ENCODE assay signal across 15 cellular contexts in the genomic region with DNA sequence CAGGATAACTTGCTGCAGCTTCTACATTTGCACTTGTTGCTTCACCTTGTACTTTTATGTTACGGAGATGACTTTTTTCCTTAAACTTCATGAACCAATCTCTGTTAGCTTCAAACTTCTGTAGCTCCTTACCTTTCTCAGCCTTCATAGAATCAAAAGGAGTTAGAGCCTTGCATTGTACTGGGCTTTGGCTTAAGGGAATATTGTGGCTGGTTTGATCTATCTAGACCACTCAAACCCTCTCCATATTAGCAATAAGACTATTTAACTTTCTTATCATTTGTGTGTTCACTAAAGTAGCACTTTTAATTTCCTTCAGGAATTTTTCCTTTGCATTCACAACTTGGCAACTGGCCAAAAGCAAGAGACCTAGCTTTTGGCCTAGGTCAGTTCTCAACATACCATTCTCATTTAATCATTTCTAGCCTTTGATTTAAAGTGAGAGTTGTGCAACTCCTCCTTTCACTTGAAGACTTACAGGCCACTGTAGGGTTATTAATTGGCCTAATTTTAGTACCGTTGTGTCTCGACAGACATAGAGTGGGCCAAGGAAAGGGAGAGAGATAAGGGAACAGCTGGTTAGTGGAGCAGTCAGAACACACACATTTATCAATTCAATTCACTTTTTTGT.
DNase-seq lines count a peak whose midpoint lies in the region; ATAC-seq and TF ChIP-seq lines count a peak whose summit lies in the region.
"Had no signal": no experiment of that assay in that cellular context is flagged by ENCODE, and none has a peak within 500 bp of the region (broad histone marks: within the 10 kb centered on the region; RNA-seq: fewer than 3 reads in every experiment).

No MANE protein-coding gene starts in this region.

- CTCF ChIA-PET in Calu3 (lab: Charles Lee) (interaction anchor here (0.6 kb wide), 1 partner anchor 572 kb away, joined by 8 read pairs; no protein-coding TSS in a partner anchor), IMR-90 (lab: Yijun Ruan, JAX) (no interaction called here)

- peaks cover 6% of the 10 kb centered on the region for H3K36me3 Mint-ChIP-seq in Calu3 (ENCODE audit: insufficient read depth, unreplicated experiment)

- no peaks in the 10 kb centered on the region for H3K9me1 ChIP-seq in IMR-90 (ENCODE audit: insufficient read depth, low read length)

- H3K79me2 ChIP-seq in MM.1S (ENCODE audit: low read length): no peaks in the 10 kb centered on the region

- no peak overlapping the region for H2AFZ ChIP-seq in IMR-90 (replicated peaks; ENCODE audit: low read length, poor library complexity)
- no peak overlapping the region for H2AFZ ChIP-seq in MM.1S (ENCODE audit: low read length)

- H3F3A ChIP-seq in MM.1S (ENCODE audit: insufficient read depth, low read length): no peaks in the 10 kb centered on the region

- H3K23ac ChIP-seq in IMR-90 (ENCODE audit: low read depth, low read length): no peak overlapping the region

- no peaks in the 10 kb centered on the region for H3K9me3 Mint-ChIP-seq in Calu3 (ENCODE audit: low read depth, unreplicated experiment)

- peaks cover 18% of the 10 kb centered on the region for H3K4me1 Mint-ChIP-seq in Calu3 (ENCODE audit: low read depth, unreplicated experiment)

- no CpG with 5 or more reads among the region's 3 CpGs for WGBS in IMR-90 (ENCODE audit: extremely low coverage in 2 of 2, insufficient read length in 1 of 2), 2 experiments

- peak overlapping the region; percentile 74 for H2BK5ac ChIP-seq in IMR-90 (ENCODE audit: low read depth, low read length, poor library complexity, severe bottlenecking)

- H3K36me3 ChIP-seq in IMR-90 (ENCODE audit: control insufficient read depth, insufficient read depth, low read length): peaks cover 2% of the 10 kb centered on the region; the same call in 1 of the 2 replicates
- no peaks in the 10 kb centered on the region for H3K36me3 ChIP-seq in brain microvascular endothelial cell (replicated peaks)
- H3K36me3 ChIP-seq in left lung: peaks cover 0 to 7% of the 10 kb centered on the region in 2 donors
- no peaks in the 10 kb centered on the region for H3K36me3 ChIP-seq in MM.1S (replicated peaks; ENCODE audit: insufficient read depth, low read length)
- H3K36me3 ChIP-seq: right atrium auricular region had no signal

- dilution Hi-C loops in IMR-90 (cut with HindIII; ENCODE audit: low sequenced_read_pairs, unreplicated experiment): no loop called here

- no peaks in the 10 kb centered on the region; a peak in 1 of 4 replicates for H3K79me1 ChIP-seq in IMR-90 (ENCODE audit: low read depth in 1 of 2, low read length in 2 of 2)

- intact Hi-C loops in Calu3 (cut with micrococcal nuclease; ENCODE audit: unreplicated experiment): no loop called here
- intact Hi-C loops in IMR-90 (cut with micrococcal nuclease): no loop called here
- intact Hi-C loops in left lung (cut with DNase I): no loop called here

- H3K4me3 ChIP-seq in IMR-90 (ENCODE audit: insufficient read depth, low read depth, low read length) (no peak overlapping the region), brain microvascular endothelial cell (ENCODE audit: low read depth, low read length) (no peak overlapping the region), left lung (no peak overlapping the region), MM.1S (ENCODE audit: low read length) (no peak overlapping the region)
- H3K4me3 ChIP-seq: right atrium auricular region had no signal

- H3K4me3 Mint-ChIP-seq in Calu3 (ENCODE audit: low read depth, unreplicated experiment): no peak overlapping the region
- H3K4me3 Mint-ChIP-seq: natural killer cell treated with Interleukin-12 subunit alpha and Interleukin-12 subunit beta and Interleukin-15 and Interleukin-18, amount 100 ng/mL, for 72 hours had no signal

- H3K9ac ChIP-seq in IMR-90 (ENCODE audit: low read depth, low read length): no peak overlapping the region
- no peak overlapping the region for H3K9ac ChIP-seq in MM.1S (ENCODE audit: low read length)

- peak overlapping the region; percentile 41; the same call in 2 of the 3 replicates for H2BK15ac ChIP-seq in IMR-90 (ENCODE audit: low read depth, low read length)

- no peak for TF ChIP-seq CTCF in Calu3 (IDR thresholded peaks at IDR 0.05; ENCODE audit: unreplicated experiment)
- no peak for TF ChIP-seq CTCF in IMR-90 (conservative IDR thresholded peaks at IDR 0.05; ENCODE audit: low read depth, low read length)
- TF ChIP-seq CTCF in brain microvascular endothelial cell (IDR thresholded peaks at IDR 0.05; ENCODE audit: low read depth, low read length, missing control alignments): no peak
- no peak for TF ChIP-seq CTCF in left lung (IDR thresholded peaks at IDR 0.05)
- no peak for TF ChIP-seq CTCF in MM.1S (IDR thresholded peaks at IDR 0.05; ENCODE audit: low read length)

- no peak overlapping the region for H3K27ac ChIP-seq in IMR-90 (ENCODE audit: insufficient read depth, low read length)
- no peak overlapping the region for H3K27ac ChIP-seq in brain microvascular endothelial cell
- H3K27ac ChIP-seq in left lung: peak overlapping the region in 1 of 2 donors; percentile 40
- H3K27ac ChIP-seq in MM.1S (ENCODE audit: low read length): no peak overlapping the region
- H3K27ac ChIP-seq: right atrium auricular region had no signal

- H2AK5ac ChIP-seq in IMR-90 (ENCODE audit: low read depth, low read length): 0 out of 2 replicates have a peak overlapping the region, but pooled peaks have one; percentile 10

- H2AK9ac ChIP-seq in IMR-90 (replicated peaks; ENCODE audit: low read depth, low read length, poor library complexity): no peak overlapping the region

- DNase-seq in Calu3 (peak; percentile 29), IMR-90 (peak; percentile 33), brain microvascular endothelial cell (peak; percentile 40), left lung (no peak), OCI-M1 (lab: John Stamatoyannopoulos, UW) (no peak), MM.1S (no peak), NCI-H526 treated with DMSO at 0.1 percent for 48 hours (lab: John Stamatoyannopoulos, UW) (no peak)
- DNase-seq: activated CD4-positive, alpha-beta T cell treated with anti-CD3 and anti-CD28 coated beads for 4 hours; anterior cingulate cortex; kidney glomerular epithelial cell; MV-4-11; stimulated activated naive CD8-positive, alpha-beta T cell treated with anti-CD3 and anti-CD28 coated beads, Interleukin-15, Interleukin-2, amounts not matched to agents 100 U/mL and 50 U/mL, for 24 hours had no signal

- no peaks in the 10 kb centered on the region for H4K20me1 ChIP-seq in IMR-90 (ENCODE audit: insufficient read depth, low read length)
- H4K20me1 ChIP-seq in MM.1S (ENCODE audit: insufficient read depth, low read length): no peaks in the 10 kb centered on the region

- peak overlapping the region; percentile 16; the same call in 1 of the 2 replicates for H3K18ac ChIP-seq in IMR-90 (ENCODE audit: low read depth, low read length)

- in situ Hi-C loops in IMR-90 (cut with MboI; ENCODE audit: low sequenced_read_pairs): no loop called here
- in situ Hi-C loops in brain microvascular endothelial cell (cut with HindIII; ENCODE audit: low pct_ligation_motif_present, low sequenced_read_pairs): no loop called here

- H2BK120ac ChIP-seq in IMR-90 (ENCODE audit: low read depth, low read length): no peak overlapping the region; the same call in 1 of the 2 replicates

- peak overlapping the region; percentile 45 for H3K27ac Mint-ChIP-seq in Calu3 (ENCODE audit: unreplicated experiment)
- H3K27ac Mint-ChIP-seq: natural killer cell treated with Interleukin-12 subunit alpha and Interleukin-12 subunit beta and Interleukin-15 and Interleukin-18, amount 100 ng/mL, for 72 hours had no signal

- H4K5ac ChIP-seq in IMR-90 (ENCODE audit: low read depth, low read length): no peak overlapping the region; the same call in 1 of the 2 replicates

- H3K9me2 ChIP-seq in MM.1S (replicated peaks; ENCODE audit: insufficient read depth, low read length): no peaks in the 10 kb centered on the region

- no peak overlapping the region for H4K8ac ChIP-seq in IMR-90 (ENCODE audit: low read depth in 2 of 2, low read length in 2 of 2)

- POLR2A ChIA-PET in IMR-90 (lab: Charles Lee; ENCODE audit: unreplicated experiment): no interaction called here

- peak overlapping the region; percentile 29; the same call in 1 of the 2 replicates for H3K4ac ChIP-seq in IMR-90 (ENCODE audit: low read depth, low read length)

- peak overlapping the region; percentile 32; the same call in 1 of the 2 replicates for H2BK20ac ChIP-seq in IMR-90 (ENCODE audit: low read depth, low read length)

- H3K27me3 ChIP-seq in IMR-90 (ENCODE audit: control insufficient read depth, insufficient read depth, low read length) (no peaks in the 10 kb centered on the region), brain microvascular endothelial cell (replicated peaks) (no peaks in the 10 kb centered on the region), left lung (no peaks in the 10 kb centered on the region), MM.1S (replicated peaks; ENCODE audit: insufficient read depth, low read length) (no peaks in the 10 kb centered on the region)
- H3K27me3 ChIP-seq: right atrium auricular region had no signal

- no peak for ATAC-seq in IMR-90 (ENCODE audit: low read depth)
- peak; percentile 82 for ATAC-seq in left lung
- no peak for ATAC-seq in HG03095 (IDR thresholded peaks at IDR 0.05; ENCODE audit: unreplicated experiment)
- ATAC-seq: natural killer cell treated with Interleukin-12 subunit alpha and Interleukin-12 subunit beta and Interleukin-15 and Interleukin-18, amount 100 ng/mL, for 72 hours; stimulated activated naive CD8-positive, alpha-beta T cell treated with anti-CD3 and anti-CD28 coated beads, Interleukin-15, Interleukin-2, amounts not matched to agents 100 U/mL and 50 U/mL, for 24 hours had no signal

- peaks cover 8% of the 10 kb centered on the region for H3K4me1 ChIP-seq in IMR-90 (ENCODE audit: control insufficient read depth, insufficient read depth, low read length)
- no peaks in the 10 kb centered on the region for H3K4me1 ChIP-seq in left lung
- H3K4me1 ChIP-seq in MM.1S (ENCODE audit: low read length): no peaks in the 10 kb centered on the region
- H3K4me1 ChIP-seq: right atrium auricular region had no signal

- H3K9me3 ChIP-seq in IMR-90 (ENCODE audit: control insufficient read depth, insufficient read depth, low read length) (peaks cover 9% of the 10 kb centered on the region), left lung (peaks cover 0 to 5% of the 10 kb centered on the region in 2 donors), MM.1S (replicated peaks; ENCODE audit: insufficient read depth, low read length) (no peaks in the 10 kb centered on the region)

- no peak for TF ChIP-seq RAD21 in IMR-90 (IDR thresholded peaks at IDR 0.05; ENCODE audit: low read length)

- H4K91ac ChIP-seq in IMR-90 (ENCODE audit: insufficient read depth, low read depth, low read length): no peak overlapping the region

- H3K27me3 Mint-ChIP-seq in Calu3 (ENCODE audit: unreplicated experiment): no peaks in the 10 kb centered on the region
- H3K27me3 Mint-ChIP-seq: natural killer cell treated with Interleukin-12 subunit alpha and Interleukin-12 subunit beta and Interleukin-15 and Interleukin-18, amount 100 ng/mL, for 72 hours had no signal

- H3K4me2 ChIP-seq in IMR-90 (ENCODE audit: low read depth, low read length) (no peak overlapping the region), MM.1S (ENCODE audit: low read depth, low read length) (no peak overlapping the region)

- BruUV-seq in Calu3 (replicated peaks; lab: Mats Ljungman, UMichigan) (no TSS peak), IMR-90 (replicated peaks; lab: Mats Ljungman, UMichigan) (no TSS peak)

- H3K56ac ChIP-seq in IMR-90 (ENCODE audit: extremely low read depth, insufficient read depth, low read length): no peak overlapping the region

- H3K14ac ChIP-seq in IMR-90 (replicated peaks; ENCODE audit: low read depth, low read length): no peak overlapping the region

- TF ChIP-seq POLR2A in IMR-90 (IDR thresholded peaks at IDR 0.05; ENCODE audit: low read depth, low read length): no peak

Comparison
In these comparisons a context has a peak if more than half of its experiments do, and no peak if none do; other contexts are left out.
1. DNase-seq: peak in Calu3 (single experiment), IMR-90 (single experiment) and brain microvascular endothelial cell (single experiment); none in left lung (0 of 2), OCI-M1 (single experiment), MM.1S (single experiment) and NCI-H526 treated with DMSO at 0.1 percent for 48 hours (single experiment).